Comparison of ENCODE assay signal across 13 cellular contexts in the genomic region with DNA sequence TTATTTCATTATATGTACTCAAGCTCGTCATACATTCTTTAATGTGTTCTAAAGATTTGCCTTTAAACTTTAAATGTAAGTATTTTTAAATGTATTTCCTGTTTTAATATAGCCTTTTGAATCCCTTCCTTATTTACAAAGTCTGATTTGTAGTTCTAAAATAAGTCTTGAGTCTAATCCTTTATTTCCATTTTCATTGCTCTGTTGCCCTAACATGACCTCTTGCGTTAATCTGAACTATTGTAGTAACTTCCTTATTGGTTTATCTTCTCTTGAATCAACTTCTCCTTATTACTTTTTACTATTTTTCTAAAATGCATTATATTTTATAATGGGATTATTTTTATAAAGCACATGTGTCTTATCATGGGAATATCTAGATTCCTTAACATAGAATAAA.
"Had no signal": no experiment of that assay in that cellular context is flagged by ENCODE, and none has a peak within 500 bp of the region (broad histone marks: within the 10 kb centered on the region; RNA-seq: fewer than 3 reads in every experiment).

No MANE protein-coding gene starts in this region.

- H3K36me3 ChIP-seq: sigmoid colon had no signal

- DNase-seq: activated CD4-positive, alpha-beta memory T cell treated with anti-CD3 and anti-CD28 coated beads, Interleukin-2, amount 10 ng/mL, durations not matched to agents 7 days and 5 days; activated CD4-positive, alpha-beta T cell treated with anti-CD3 and anti-CD28 coated beads for 36 hours; activated effector memory CD4-positive, alpha-beta T cell treated with Interleukin-2 at 50 U/mL for 16 hours; activated naive CD4-positive, alpha-beta T cell treated with anti-CD3 and anti-CD28 coated beads, Interleukin-2, amount 50 U/mL, for 16 hours; activated T-cell treated with anti-CD3 and anti-CD28 coated beads, Interleukin-2, amount 50 U/mL, for 4 hours; midbrain; sigmoid colon; stimulated activated CD4-positive, alpha-beta T cell treated with anti-CD3 and anti-CD28 coated beads, Interleukin-1b, Interleukin-23, amount 100 ng/mL, for 48 hours; stimulated activated naive CD8-positive, alpha-beta T cell treated with anti-CD3 and anti-CD28 coated beads, Interleukin-15, amount 100 ng/mL, for 72 hours; T-helper 9 cell had no signal

- H3K4me1 ChIP-seq: sigmoid colon had no signal

- ATAC-seq: activated CD4-positive, alpha-beta T cell treated with anti-CD3 and anti-CD28 coated beads for 36 hours; activated T-cell treated with anti-CD3 and anti-CD28 coated beads, Interleukin-2, amount 50 U/mL, for 4 hours; esophagus mucosa; stimulated activated naive CD8-positive, alpha-beta T cell treated with anti-CD3 and anti-CD28 coated beads, Interleukin-15, amount 100 ng/mL, for 72 hours had no signal

- H3K27ac ChIP-seq: cardiac muscle cell, sigmoid colon had no signal

- H3K27me3 ChIP-seq: cardiac muscle cell, sigmoid colon had no signal

- H3K9me3 ChIP-seq: sigmoid colon had no signal

- H3K4me3 ChIP-seq: cardiac muscle cell, lung, sigmoid colon had no signal
